20 cellular contexts compared by ENCODE assay signal in genomic region chr9:16348531-16348930, GRCh38.
A peak's percentile ranks its signal among the peaks of the same experiment; 100 is the strongest.
DNase-seq lines count a peak whose midpoint lies in the region; ATAC-seq and TF ChIP-seq lines count a peak whose summit lies in the region.
"Had no signal": no experiment of that assay in that cellular context is flagged by ENCODE, and none has a peak within 500 bp of the region (broad histone marks: within the 10 kb centered on the region; RNA-seq: fewer than 3 reads in every experiment).

No MANE protein-coding gene starts in this region.

- peak overlapping the region in 8 of 11 experiments; percentile 10 to 55 (median 31); a peak in 12 of 22 replicates for H3K4me2 ChIP-seq in BLaER1 treated with 17β-estradiol and CSF1 and Interleukin-3, amounts not matched to agents 10 nM and 100 nM

- peaks cover 0 to 4% (median 0%) of the 10 kb centered on the region in 5 donors for H3K27me3 Mint-ChIP-seq in naive thymus-derived CD8-positive, alpha-beta T cell
- H3K27me3 Mint-ChIP-seq: CD4-positive, alpha-beta memory T cell had no signal

- H3K27me3 ChIP-seq in BLaER1 treated with 17β-estradiol and CSF1 and Interleukin-3, amounts not matched to agents 10 nM and 100 nM = no peaks in the 10 kb centered on the region
- H3K27me3 ChIP-seq in sigmoid colon = no peaks in the 10 kb centered on the region
- H3K27me3 ChIP-seq: BE2C had no signal

- POLR2A ChIA-PET in naive thymus-derived CD8-positive, alpha-beta T cell (lab: Charles Lee) = no interaction called here

- H4K20me1 ChIP-seq in BLaER1 treated with 17β-estradiol and CSF1 and Interleukin-3, amounts not matched to agents 10 nM and 100 nM = no peaks in the 10 kb centered on the region

- DNase-seq in amniotic epithelial cell (ENCODE audit: low read depth) (peak; percentile 94), glomerular visceral epithelial cell (ENCODE audit: extremely low spot score) (peak; percentile 43), non-pigmented ciliary epithelial cell (ENCODE audit: low read depth) (peak; percentile 18), sigmoid colon (no peak)
- DNase-seq in naive thymus-derived CD8-positive, alpha-beta T cell = no peak
- DNase-seq: BE2C; CD4-positive, alpha-beta memory T cell; DMS153; GDM1; NCI-H1092 treated with DMSO at 0.1 percent for 48 hours; NCI-H187; NCI-H2107; NCI-H2227 treated with DMSO at 0.1 percent for 48 hours; NCI-H510A treated with DMSO at 0.1 percent for 48 hours; NCI-H774 had no signal

- 93 to 95% methylated on average over 4 of the region's 4 CpGs for WGBS in sigmoid colon, 2 donors

- TF ChIP-seq POLR2A in sigmoid colon (IDR thresholded peaks at IDR 0.05) = no peak

- TF ChIP-seq EP300 in sigmoid colon (IDR thresholded peaks at IDR 0.05) = no peak

- no peaks in the 10 kb centered on the region for H3K36me3 ChIP-seq in BLaER1 treated with 17β-estradiol and CSF1 and Interleukin-3, amounts not matched to agents 10 nM and 100 nM
- H3K36me3 ChIP-seq in sigmoid colon = no peaks in the 10 kb centered on the region
- H3K36me3 ChIP-seq: BE2C, HAP-1 had no signal

- intact Hi-C loops in sigmoid colon (cut with DNase I) = no loop called here

- H3K9me3 ChIP-seq in BLaER1 treated with 17β-estradiol and CSF1 and Interleukin-3, amounts not matched to agents 10 nM and 100 nM (replicated peaks in 1 of 11) = no peaks in the 10 kb centered on the region; a peak in 2 of 22 replicates
- no peaks in the 10 kb centered on the region for H3K9me3 ChIP-seq in sigmoid colon
- H3K9me3 ChIP-seq: BE2C, HAP-1 had no signal

- peaks cover 0 to 5% (median 0%) of the 10 kb centered on the region in 9 donors for H3K9me3 Mint-ChIP-seq in naive thymus-derived CD8-positive, alpha-beta T cell

- H3K27ac ChIP-seq in BLaER1 treated with 17β-estradiol and CSF1 and Interleukin-3, amounts not matched to agents 10 nM and 100 nM = no peak overlapping the region
- H3K27ac ChIP-seq in sigmoid colon = no peak overlapping the region

- no peaks in the 10 kb centered on the region for H3K4me1 Mint-ChIP-seq in naive thymus-derived CD8-positive, alpha-beta T cell
- H3K4me1 Mint-ChIP-seq: CD4-positive, alpha-beta memory T cell had no signal

- H3K4me1 ChIP-seq in BLaER1 treated with 17β-estradiol and CSF1 and Interleukin-3, amounts not matched to agents 10 nM and 100 nM = peaks cover 17 to 34% (median 25%) of the 10 kb centered on the region in 10 experiments; a peak in 19 of 20 replicates
- H3K4me1 ChIP-seq in sigmoid colon = peaks cover 0 to 11% (median 0%) of the 10 kb centered on the region in 4 donors
- H3K4me1 ChIP-seq: HAP-1 had no signal

- no peak overlapping the region for H3K4me3 Mint-ChIP-seq in naive thymus-derived CD8-positive, alpha-beta T cell
- H3K4me3 Mint-ChIP-seq: CD4-positive, alpha-beta memory T cell had no signal

- no peak overlapping the region for H3K4me3 ChIP-seq in BLaER1 treated with 17β-estradiol and CSF1 and Interleukin-3, amounts not matched to agents 10 nM and 100 nM
- no peak overlapping the region for H3K4me3 ChIP-seq in sigmoid colon
- H3K4me3 ChIP-seq: HAP-1 had no signal

- ATAC-seq in HG02981 (IDR thresholded peaks at IDR 0.05; ENCODE audit: unreplicated experiment) (no peak), GM19023 (IDR thresholded peaks at IDR 0.05; ENCODE audit: unreplicated experiment) (no peak)
- ATAC-seq in naive thymus-derived CD8-positive, alpha-beta T cell = no peak
- ATAC-seq: Right ventricle myocardium inferior had no signal

- H3K36me3 Mint-ChIP-seq in naive thymus-derived CD8-positive, alpha-beta T cell = no peaks in the 10 kb centered on the region
- H3K36me3 Mint-ChIP-seq: CD4-positive, alpha-beta memory T cell had no signal

- no peak overlapping the region for H3K9ac ChIP-seq in BLaER1 treated with 17β-estradiol and CSF1 and Interleukin-3, amounts not matched to agents 10 nM and 100 nM

- no peak overlapping the region for H3K27ac Mint-ChIP-seq in naive thymus-derived CD8-positive, alpha-beta T cell
- H3K27ac Mint-ChIP-seq: CD4-positive, alpha-beta memory T cell had no signal

- TF ChIP-seq CTCF in sigmoid colon (IDR thresholded peaks at IDR 0.05) = no peak

Comparison
In these comparisons a context has a peak if more than half of its experiments do, and no peak if none do; other contexts are left out.
1. DNase-seq: peak in amniotic epithelial cell (single experiment), glomerular visceral epithelial cell (single experiment) and non-pigmented ciliary epithelial cell (single experiment); none in naive thymus-derived CD8-positive, alpha-beta T cell (0 of 10) and sigmoid colon (single experiment).